15 cellular contexts compared by ENCODE assay signal in genomic region chr19:18855647-18856384, GRCh38. TPM values are rescaled to one million over a fixed set of nuclear protein-coding genes. Genes with fewer than 3 reads are reported as not detected.
DNase-seq lines count a peak whose midpoint lies in the region; ATAC-seq and TF ChIP-seq lines count a peak whose summit lies in the region.
"Had no signal": no experiment of that assay in that cellular context is flagged by ENCODE, and none has a peak within 500 bp of the region (broad histone marks: within the 10 kb centered on the region; RNA-seq: fewer than 3 reads in every experiment).

No MANE protein-coding gene starts in this region.

- ATAC-seq in T-helper 17 cell (no peak), left lobe of liver (peak; percentile 72), body of pancreas (no peak)
- no peak for ATAC-seq in activated naive CD4-positive, alpha-beta T cell treated with anti-CD3 and anti-CD28 coated beads, Interleukin-2, amount 50 U/mL, for 72 hours

- H3K9me3 Mint-ChIP-seq in brain, result no peaks in the 10 kb centered on the region
- no peaks in the 10 kb centered on the region for H3K9me3 Mint-ChIP-seq in activated naive CD4-positive, alpha-beta T cell treated with anti-CD3 and anti-CD28 coated beads, Interleukin-2, amount 50 U/mL, for 72 hours

- no peak overlapping the region for H3K4me3 Mint-ChIP-seq in T-helper 17 cell
- no peak overlapping the region for H3K4me3 Mint-ChIP-seq in brain
- H3K4me3 Mint-ChIP-seq: CD4-positive, alpha-beta memory T cell had no signal

- H3K27me3 Mint-ChIP-seq in T-helper 17 cell (no peaks in the 10 kb centered on the region), brain (no peaks in the 10 kb centered on the region)
- H3K27me3 Mint-ChIP-seq: CD4-positive, alpha-beta memory T cell had no signal

- H3K27ac Mint-ChIP-seq in T-helper 17 cell (peak overlapping the region; percentile 51), brain (peak overlapping the region in 4 of 5 experiments; percentile 79 to 95 (median 94))
- peak overlapping the region in 1 of 2 donors; percentile 44 for H3K27ac Mint-ChIP-seq in activated naive CD4-positive, alpha-beta T cell treated with anti-CD3 and anti-CD28 coated beads, Interleukin-2, amount 50 U/mL, for 72 hours

- TF ChIP-seq CTCF in brain (conservative IDR thresholded peaks at IDR 0.05) (no peak), body of pancreas (IDR thresholded peaks at IDR 0.05) (no peak)

- peaks cover 2% of the 10 kb centered on the region for H3K36me3 Mint-ChIP-seq in T-helper 17 cell (ENCODE audit: low read depth)
- H3K36me3 Mint-ChIP-seq in brain, result peaks cover 58% of the 10 kb centered on the region
- H3K36me3 Mint-ChIP-seq in activated naive CD4-positive, alpha-beta T cell treated with anti-CD3 and anti-CD28 coated beads, Interleukin-2, amount 50 U/mL, for 72 hours, result peaks cover 9 to 13% of the 10 kb centered on the region in 2 donors

- H3K4me1 Mint-ChIP-seq in T-helper 17 cell (peaks cover 4% of the 10 kb centered on the region), brain (peaks cover 7% of the 10 kb centered on the region)
- H3K4me1 Mint-ChIP-seq: CD4-positive, alpha-beta memory T cell had no signal

- intact Hi-C loops in body of pancreas (cut with DNase I), result no loop called here

- no peak overlapping the region for H3K4me3 ChIP-seq in body of pancreas

- WGBS in body of pancreas, 2 donors, result 82 to 89% methylated on average over 4 to 27 of the region's 27 CpGs

- TF ChIP-seq POLR2A in body of pancreas (IDR thresholded peaks at IDR 0.05), result no peak

- no peaks in the 10 kb centered on the region for H3K27me3 ChIP-seq in body of pancreas

- peaks cover 50 to 75% of the 10 kb centered on the region in 2 donors for H3K36me3 ChIP-seq in body of pancreas (replicated peaks in 1 of 2; ENCODE audit: insufficient read depth in 1 of 2, low read depth in 2 of 2)

- H3K4me1 ChIP-seq in body of pancreas, result no peaks in the 10 kb centered on the region

- DNase-seq in T-helper 17 cell, result no peak
- DNase-seq in left lobe of liver (ENCODE audit: low spot score), result no peak
- DNase-seq in substantia nigra (lab: John Stamatoyannopoulos, UW), result peak in 1 of 49 donors; percentile 29
- no peak for DNase-seq in activated naive CD4-positive, alpha-beta T cell treated with anti-CD3 and anti-CD28 coated beads, Interleukin-2, amount 50 U/mL, for 72 hours (ENCODE audit: low spot score in 2 of 2)
- DNase-seq in activated T-cell treated with anti-CD3 and anti-CD28 coated beads, Interleukin-2, amount 50 U/mL, for 48 hours, result no peak
- DNase-seq in NCI-H510A treated with DMSO at 0.1 percent for 48 hours (lab: John Stamatoyannopoulos, UW), result no peak
- DNase-seq in body of pancreas, result no peak
- DNase-seq: GOT3; NCI-H1417 treated with DMSO at 0.1 percent for 48 hours; NCI-H2081; NK-92 treated with Interleukin-12 subunit alpha and Interleukin-12 subunit beta, amount 100 ng/mL, for 24 hours; OCI-M1; RPMI8226 had no signal

- H3K27ac ChIP-seq in substantia nigra (ENCODE audit: low read depth, low read length, poor library complexity, severe bottlenecking), result peak overlapping the region; percentile 6
- H3K27ac ChIP-seq in body of pancreas, result no peak overlapping the region

- H3K9me3 ChIP-seq in T-helper 17 cell (ENCODE audit: control insufficient read depth, low read length, poor library complexity, severe bottlenecking) (no peaks in the 10 kb centered on the region), body of pancreas (no peaks in the 10 kb centered on the region)

RNA-seq across cellular contexts. Expression of gene UPF1, which starts 24.1 kb away (rescaled TPM):
- total RNA-seq in T-helper 17 cell, result 100 to 1,000 TPM; 135 to 143 TPM
- 57.2 TPM for polyA plus RNA-seq in brain (ENCODE audit: insufficient read depth, low read depth, low replicate concordance)
- total RNA-seq in left lobe of liver, result 43.5 TPM
- 100 to 1,000 TPM in 1 of 2 donors, 10 to 100 TPM in 1; 81.6 to 109 TPM for total RNA-seq in activated naive CD4-positive, alpha-beta T cell treated with anti-CD3 and anti-CD28 coated beads, Interleukin-2, amount 50 U/mL, for 72 hours
- total RNA-seq in body of pancreas, result 10 to 100 TPM; 38.9 to 59.0 TPM

RNA-seq across cellular contexts. Expression of gene CERS1, which starts 40.1 kb away (rescaled TPM):
- total RNA-seq in T-helper 17 cell (not detected), left lobe of liver (0.08 TPM), body of pancreas (under 1 TPM; 0.26 to 0.66 TPM)
- 104 TPM for polyA plus RNA-seq in brain (ENCODE audit: insufficient read depth, low read depth, low replicate concordance)
- total RNA-seq in activated naive CD4-positive, alpha-beta T cell treated with anti-CD3 and anti-CD28 coated beads, Interleukin-2, amount 50 U/mL, for 72 hours, result under 1 TPM in 1 of 2 donors, not detected in 1; 0.21 TPM
- total RNA-seq: CD4-positive, alpha-beta memory T cell had no signal
- polyA plus RNA-seq: CD4-positive, alpha-beta memory T cell had no signal
